8 cellular contexts compared by ENCODE assay signal in genomic region chr16:70476272-70477020, GRCh38. TPM values are rescaled to one million over a fixed set of nuclear protein-coding genes. Genes with fewer than 3 reads are reported as not detected.
DNase-seq lines count a peak whose midpoint lies in the region; ATAC-seq, FAIRE-seq and TF ChIP-seq lines count a peak whose summit lies in the region.

No MANE protein-coding gene starts in this region.

- peak overlapping the region; percentile 53; the same call in 1 of the 2 replicates for H3K9ac ChIP-seq in GM12878 (ENCODE audit: control insufficient read depth, insufficient read depth, low read length)

- H3K9me3 Mint-ChIP-seq in osteocyte (ENCODE audit: unreplicated experiment) (no peaks in the 10 kb centered on the region), endothelial cell (ENCODE audit: unreplicated experiment) (no peaks in the 10 kb centered on the region)

- ATAC-seq in HG02759 (IDR thresholded peaks at IDR 0.05; ENCODE audit: unreplicated experiment) (peak; percentile 88), GM12878 (peak; percentile 95)

- in situ Hi-C loops in GM12878 (cut with MboI) = no loop called here

- CTCF ChIA-PET in GM12878 (lab: Yijun Ruan, JAX) = interaction anchor here (0.6 to 1.3 kb wide), 6 partner anchors 21 to 74 kb away, joined by 3 to 6 read pairs (median 4); no protein-coding TSS in a partner anchor

- peak; percentile 71 for TF ChIP-seq POLR2A in GM12878 (IDR thresholded peaks at IDR 0.05; ENCODE audit: low read depth, low read length)
- TF ChIP-seq POLR2A in Peyer's patch (IDR thresholded peaks at IDR 0.05) = no peak

- POLR2A ChIA-PET in GM12878 (lab: Charles Lee) = interaction anchor here (0.6 to 2.4 kb wide), 9 partner anchors 38 to 102 kb away, joined by 3 to 16 read pairs (median 5); no protein-coding TSS in a partner anchor

- WGBS in GM12878 (ENCODE audit: insufficient coverage, insufficient replicate concordance, low lambda C conversion rate, missing lambda C conversion rate) = 16% methylated on average over 13 of the region's 13 CpGs

- peak; percentile 68 to 96 for TF ChIP-seq EP300 in GM12878 (IDR thresholded peaks at IDR 0.05; ENCODE audit: borderline replicate concordance in 1 of 2, control insufficient read depth in 1 of 2, low read depth in 2 of 2, low read length in 2 of 2)

- H3K36me3 Mint-ChIP-seq in osteocyte (ENCODE audit: unreplicated experiment) = peaks cover 5% of the 10 kb centered on the region
- peaks cover 11% of the 10 kb centered on the region for H3K36me3 Mint-ChIP-seq in endothelial cell (ENCODE audit: low read depth, unreplicated experiment)

- TF ChIP-seq RAD21 in GM12878 (IDR thresholded peaks at IDR 0.05; ENCODE audit: insufficient read depth, low read depth, low read length) = no peak

- H2AFZ ChIP-seq in GM12878 (ENCODE audit: control insufficient read depth, low read depth, low read length) = peak overlapping the region; percentile 58

- H3K27me3 ChIP-seq in GM12878 (replicated peaks in 1 of 2; ENCODE audit: control insufficient read depth in 2 of 2, insufficient read depth in 2 of 2, low read length in 1 of 2) = no peaks in the 10 kb centered on the region
- H3K27me3 ChIP-seq in Peyer's patch = no peaks in the 10 kb centered on the region

- H3K4me1 Mint-ChIP-seq in osteocyte (ENCODE audit: unreplicated experiment) (peaks cover 41% of the 10 kb centered on the region), endothelial cell (ENCODE audit: unreplicated experiment) (no peaks in the 10 kb centered on the region)

- TF ChIP-seq CTCF in GM12878 (IDR thresholded peaks at IDR 0.05 in 2 of 3, conservative IDR thresholded peaks at IDR 0.05 in 1 of 3; ENCODE audit: control insufficient read depth in 2 of 3, extremely low read depth in 1 of 3, insufficient read depth in 1 of 3, low read depth in 3 of 3, low read length in 3 of 3) = no peak
- no peak for TF ChIP-seq CTCF in osteocyte (IDR thresholded peaks at IDR 0.05)
- no peak for TF ChIP-seq CTCF in endothelial cell (IDR thresholded peaks at IDR 0.05; ENCODE audit: unreplicated experiment)
- TF ChIP-seq CTCF in Peyer's patch (IDR thresholded peaks at IDR 0.05) = no peak

- DNase-seq in stimulated activated naive CD4-positive, alpha-beta T cell treated with Interleukin-2 at 50 U/mL for 16 hours (lab: John Stamatoyannopoulos, UW) = peak; percentile 40
- DNase-seq in stimulated activated naive CD4-positive, alpha-beta T cell (lab: John Stamatoyannopoulos, UW) = no peak
- peak; percentile 54 for DNase-seq in NCI-H446 treated with DMSO at 0.1 percent for 48 hours (lab: John Stamatoyannopoulos, UW)
- DNase-seq in GM12878 (ENCODE audit: low read depth, low spot score) = peak; percentile 96
- no peak for DNase-seq in osteocyte (ENCODE audit: extremely low spot score, unreplicated experiment)
- no peak for DNase-seq in endothelial cell (ENCODE audit: low spot score)
- no peak for DNase-seq in Peyer's patch

- H3K27ac Mint-ChIP-seq in osteocyte (ENCODE audit: unreplicated experiment) (peak overlapping the region; percentile 80), endothelial cell (ENCODE audit: unreplicated experiment) (no peak overlapping the region)

- no peaks in the 10 kb centered on the region for H3K79me2 ChIP-seq in GM12878 (ENCODE audit: control insufficient read depth, insufficient read depth, low read length)

- H3K9me3 ChIP-seq in GM12878 (replicated peaks; ENCODE audit: control insufficient read depth, insufficient read depth, low read length) = no peaks in the 10 kb centered on the region
- no peaks in the 10 kb centered on the region for H3K9me3 ChIP-seq in Peyer's patch

- H3K27me3 Mint-ChIP-seq in osteocyte (ENCODE audit: unreplicated experiment) = no peaks in the 10 kb centered on the region
- peaks cover 6% of the 10 kb centered on the region for H3K27me3 Mint-ChIP-seq in endothelial cell (ENCODE audit: unreplicated experiment)

- intact Hi-C loops in GM12878 (cut with micrococcal nuclease; ENCODE audit: unreplicated experiment) = loop anchor here (1.0 to 2.0 kb wide), 5 partner anchors 22 to 96 kb away; partner anchors contain the start of genes COG4, FCSK, SF3B3 and ST3GAL2

- H3K36me3 ChIP-seq in GM12878 (ENCODE audit: control insufficient read depth in 2 of 2, insufficient read depth in 2 of 2, low read length in 1 of 2) = peaks cover 10 to 17% of the 10 kb centered on the region in 2 experiments; a peak in 3 of 4 replicates
- H3K36me3 ChIP-seq in Peyer's patch = peaks cover 0 to 66% (median 0%) of the 10 kb centered on the region in 3 donors

- H3K4me3 Mint-ChIP-seq in osteocyte (ENCODE audit: unreplicated experiment) (no peak overlapping the region), endothelial cell (ENCODE audit: unreplicated experiment) (no peak overlapping the region)

- H3K4me1 ChIP-seq in GM12878 (ENCODE audit: control insufficient read depth, insufficient read depth, low read length) (peaks cover 27% of the 10 kb centered on the region), Peyer's patch (no peaks in the 10 kb centered on the region)

- FAIRE-seq in GM12878 (lab: Jason Lieb, UNC) = peak; percentile 100

- H3K27ac ChIP-seq in GM12878 (ENCODE audit: control insufficient read depth, insufficient read depth) (peak overlapping the region; percentile 84), Peyer's patch (peak overlapping the region in 1 of 4 donors; percentile 13)

- RAD21 ChIA-PET in GM12878 (lab: Charles Lee; ENCODE audit: unreplicated experiment) = interaction anchor here (0.9 to 3.2 kb wide), 11 partner anchors 19 to 130 kb away, joined by 3 to 19 read pairs (median 5); partner anchors contain the start of gene DDX19A

- no TSS peak for BruUV-seq in GM12878 (replicated peaks; lab: Mats Ljungman, UMichigan)

- H3K4me3 ChIP-seq in GM12878 (no peak overlapping the region; the same call in 1 of the 2 replicates), Peyer's patch (no peak overlapping the region)

- no peaks in the 10 kb centered on the region for H4K20me1 ChIP-seq in GM12878 (ENCODE audit: control insufficient read depth, insufficient read depth)

- SMC1A ChIA-PET in GM12878 (lab: Charles Lee; ENCODE audit: uncharacterized antibody, unreplicated experiment) = interaction anchor here (0.8 to 3.3 kb wide), 14 partner anchors 11 to 108 kb away, joined by 3 to 11 read pairs (median 4); partner anchors contain the start of genes FCSK and ST3GAL2

- peak overlapping the region; percentile 73 for H3K4me2 ChIP-seq in GM12878 (ENCODE audit: control insufficient read depth, insufficient read depth)

RNA-seq across cellular contexts. Expression of gene FCSK, which starts 22.1 kb away (rescaled TPM):
- total RNA-seq in GM12878 (2013; cell fraction: nucleolus; rRNA removed) = 54.6 and 60.5 TPM in 2 replicates
- total RNA-seq in GM12878 (2014; rRNA removed) (12.9 and 13.5 TPM in 2 replicates), GM12878 (2014; rRNA removed; fragmentation: Illumina TruSeq; extraction: Trizol) (5.0 and 5.4 TPM in 2 replicates), GM12878 (2021) (17.6 and 18.7 TPM in 2 replicates), osteocyte (16.8 and 18.4 TPM in 2 replicates), endothelial cell (ENCODE audit: unreplicated experiment) (14.7 TPM), Peyer's patch (100 to 1,000 TPM in 1 of 4 donors, 10 to 100 TPM in 3; 32.2 to 127 (median 52.9) TPM)
- polyA plus RNA-seq in GM12878 (2011; ENCODE audit: low read depth) = 6.8 TPM
- polyA plus RNA-seq in GM12878 (2011; rRNA removed) (5.1 and 9.5 TPM in 2 replicates), GM12878 (2014; fragmentation: Illumina TruSeq; extraction: Trizol) (2.8 and 6.2 TPM in 2 replicates), GM12878 (2014; fragmentation: Nextera tagmentation; extraction: Ambion mirVana) (1 to 10 TPM in 1 of 2 experiments, under 1 TPM in 1; 0.60 to 1.5 TPM), GM12878 (2014; rRNA removed) (13.6 and 15.7 TPM in 2 replicates), GM12878 (2016; fragmentation: Nextera tagmentation; extraction: Ambion mirVana) (1 to 10 TPM; 5.8 to 8.5 TPM)
- polyA plus RNA-seq in GM12878 (2011; cell fraction: cytosol; rRNA removed) = 9.9 and 11.6 TPM in 2 replicates
- polyA plus RNA-seq in GM12878 (2011; cell fraction: nucleus; rRNA removed) = 60.0 and 67.4 TPM in 2 replicates
- polyA plus RNA-seq in GM12878 (2012) = 8.0 and 8.3 TPM in 2 replicates
- polyA minus RNA-seq in GM12878 (2011; rRNA and poly(A)+ RNA removed) = 5.4 and 12.7 TPM in 2 replicates
- 4.7 and 6.3 TPM in 2 replicates for polyA minus RNA-seq in GM12878 (2011; cell fraction: cytosol; rRNA and poly(A)+ RNA removed)
- 12.7 and 17.6 TPM in 2 replicates for polyA minus RNA-seq in GM12878 (2011; cell fraction: nucleus; rRNA and poly(A)+ RNA removed)

RNA-seq across cellular contexts. Expression of gene ST3GAL2, which starts 37.5 kb away (rescaled TPM):
- total RNA-seq in GM12878 (2013; cell fraction: nucleolus; rRNA removed) = 143 and 167 TPM in 2 replicates
- 40.2 and 43.7 TPM in 2 replicates for total RNA-seq in GM12878 (2014; rRNA removed)
- 22.7 and 28.4 TPM in 2 replicates for total RNA-seq in GM12878 (2014; rRNA removed; fragmentation: Illumina TruSeq; extraction: Trizol)
- 61.7 and 66.7 TPM in 2 replicates for total RNA-seq in GM12878 (2021)
- 8.7 TPM for polyA plus RNA-seq in GM12878 (2011; ENCODE audit: low read depth)
- polyA plus RNA-seq in GM12878 (2011; rRNA removed) = 20.7 and 29.7 TPM in 2 replicates
- 35.3 and 44.9 TPM in 2 replicates for polyA plus RNA-seq in GM12878 (2011; cell fraction: cytosol; rRNA removed)
- 23.2 and 29.6 TPM in 2 replicates for polyA plus RNA-seq in GM12878 (2011; cell fraction: nucleus; rRNA removed)
- polyA plus RNA-seq in GM12878 (2012) = 35.0 and 38.4 TPM in 2 replicates
- 4.9 and 15.5 TPM in 2 replicates for polyA plus RNA-seq in GM12878 (2014; fragmentation: Illumina TruSeq; extraction: Trizol)
- polyA plus RNA-seq in GM12878 (2014; fragmentation: Nextera tagmentation; extraction: Ambion mirVana) = 1 to 10 TPM in 1 of 2 experiments, under 1 TPM in 1; 0.95 to 1.4 TPM
- 39.5 and 49.8 TPM in 2 replicates for polyA plus RNA-seq in GM12878 (2014; rRNA removed)
- 10 to 100 TPM; 10.5 to 23.4 TPM for polyA plus RNA-seq in GM12878 (2016; fragmentation: Nextera tagmentation; extraction: Ambion mirVana)
- 68.2 and 127 TPM in 2 replicates for polyA minus RNA-seq in GM12878 (2011; rRNA and poly(A)+ RNA removed)
- polyA minus RNA-seq in GM12878 (2011; cell fraction: cytosol; rRNA and poly(A)+ RNA removed) = 39.0 and 49.5 TPM in 2 replicates
- 38.8 and 58.4 TPM in 2 replicates for polyA minus RNA-seq in GM12878 (2011; cell fraction: nucleus; rRNA and poly(A)+ RNA removed)
- total RNA-seq in osteocyte = 66.5 and 67.6 TPM in 2 replicates
- 87.0 TPM for total RNA-seq in endothelial cell (ENCODE audit: unreplicated experiment)
- 10 to 100 TPM; 13.0 to 27.5 (median 19.6) TPM for total RNA-seq in Peyer's patch

RNA-seq across cellular contexts. Expression of gene COG4, which starts 46.9 kb away (rescaled TPM):
- 66.9 and 75.2 TPM in 2 replicates for total RNA-seq in GM12878 (2013; cell fraction: nucleolus; rRNA removed)
- total RNA-seq in GM12878 (2014; rRNA removed) (32.0 and 33.9 TPM in 2 replicates), GM12878 (2014; rRNA removed; fragmentation: Illumina TruSeq; extraction: Trizol) (26.2 and 26.6 TPM in 2 replicates), GM12878 (2021) (39.0 and 51.5 TPM in 2 replicates), osteocyte (69.9 and 75.8 TPM in 2 replicates), endothelial cell (ENCODE audit: unreplicated experiment) (64.1 TPM), Peyer's patch (10 to 100 TPM; 71.3 to 99.0 (median 75.8) TPM)
- polyA plus RNA-seq in GM12878 (2011; ENCODE audit: low read depth) = 21.7 TPM
- polyA plus RNA-seq in GM12878 (2011; rRNA removed) (31.8 and 35.3 TPM in 2 replicates), GM12878 (2014; fragmentation: Illumina TruSeq; extraction: Trizol) (22.3 and 25.0 TPM in 2 replicates), GM12878 (2014; fragmentation: Nextera tagmentation; extraction: Ambion mirVana) (1 to 10 TPM; 7.0 to 8.9 TPM), GM12878 (2014; rRNA removed) (32.0 and 32.2 TPM in 2 replicates), GM12878 (2016; fragmentation: Nextera tagmentation; extraction: Ambion mirVana) (10 to 100 TPM; 56.4 to 57.7 TPM)
- 27.8 and 44.8 TPM in 2 replicates for polyA plus RNA-seq in GM12878 (2011; cell fraction: cytosol; rRNA removed)
- polyA plus RNA-seq in GM12878 (2011; cell fraction: nucleus; rRNA removed) = 188 and 196 TPM in 2 replicates
- polyA plus RNA-seq in GM12878 (2012) = 34.4 and 39.6 TPM in 2 replicates
- polyA minus RNA-seq in GM12878 (2011; rRNA and poly(A)+ RNA removed) = 33.4 and 37.3 TPM in 2 replicates
- polyA minus RNA-seq in GM12878 (2011; cell fraction: cytosol; rRNA and poly(A)+ RNA removed) = 11.4 and 12.2 TPM in 2 replicates
- 15.8 and 18.8 TPM in 2 replicates for polyA minus RNA-seq in GM12878 (2011; cell fraction: nucleus; rRNA and poly(A)+ RNA removed)

RNA-seq across cellular contexts. Expression of gene SF3B3, which starts 47.2 kb away (rescaled TPM):
- 407 and 417 TPM in 2 replicates for total RNA-seq in GM12878 (2013; cell fraction: nucleolus; rRNA removed)
- 200 and 224 TPM in 2 replicates for total RNA-seq in GM12878 (2014; rRNA removed)
- total RNA-seq in GM12878 (2014; rRNA removed; fragmentation: Illumina TruSeq; extraction: Trizol) = 172 and 195 TPM in 2 replicates
- total RNA-seq in GM12878 (2021) = 416 and 453 TPM in 2 replicates
- 99.3 TPM for polyA plus RNA-seq in GM12878 (2011; ENCODE audit: low read depth)
- polyA plus RNA-seq in GM12878 (2011; rRNA removed) = 102 and 184 TPM in 2 replicates
- 202 and 266 TPM in 2 replicates for polyA plus RNA-seq in GM12878 (2011; cell fraction: cytosol; rRNA removed)
- polyA plus RNA-seq in GM12878 (2011; cell fraction: nucleus; rRNA removed) = 229 and 324 TPM in 2 replicates
- polyA plus RNA-seq in GM12878 (2012) = 132 and 162 TPM in 2 replicates
- polyA plus RNA-seq in GM12878 (2014; fragmentation: Illumina TruSeq; extraction: Trizol) = 349 and 362 TPM in 2 replicates
- polyA plus RNA-seq in GM12878 (2014; fragmentation: Nextera tagmentation; extraction: Ambion mirVana) = 100 to 1,000 TPM; 151 to 206 TPM
- polyA plus RNA-seq in GM12878 (2014; rRNA removed) = 134 and 139 TPM in 2 replicates
- polyA plus RNA-seq in GM12878 (2016; fragmentation: Nextera tagmentation; extraction: Ambion mirVana) = 100 to 1,000 TPM; 431 to 432 TPM
- polyA minus RNA-seq in GM12878 (2011; rRNA and poly(A)+ RNA removed) = 255 and 285 TPM in 2 replicates
- polyA minus RNA-seq in GM12878 (2011; cell fraction: cytosol; rRNA and poly(A)+ RNA removed) = 86.7 and 146 TPM in 2 replicates
- polyA minus RNA-seq in GM12878 (2011; cell fraction: nucleus; rRNA and poly(A)+ RNA removed) = 82.1 and 153 TPM in 2 replicates
- total RNA-seq in osteocyte = 307 and 319 TPM in 2 replicates
- total RNA-seq in endothelial cell (ENCODE audit: unreplicated experiment) = 228 TPM
- total RNA-seq in Peyer's patch = 100 to 1,000 TPM in 1 of 4 donors, 10 to 100 TPM in 3; 48.5 to 119 (median 94.9) TPM

Comparison
In these comparisons a context has a peak if more than half of its experiments do, and no peak if none do; other contexts are left out.
1. DNase-seq: peak in stimulated activated naive CD4-positive, alpha-beta T cell treated with Interleukin-2 at 50 U/mL for 16 hours (single experiment), NCI-H446 treated with DMSO at 0.1 percent for 48 hours (single experiment) and GM12878 (single experiment); none in stimulated activated naive CD4-positive, alpha-beta T cell (0 of 6), osteocyte (single experiment), endothelial cell (single experiment) and Peyer's patch (0 of 3).